In the genomic region with DNA sequence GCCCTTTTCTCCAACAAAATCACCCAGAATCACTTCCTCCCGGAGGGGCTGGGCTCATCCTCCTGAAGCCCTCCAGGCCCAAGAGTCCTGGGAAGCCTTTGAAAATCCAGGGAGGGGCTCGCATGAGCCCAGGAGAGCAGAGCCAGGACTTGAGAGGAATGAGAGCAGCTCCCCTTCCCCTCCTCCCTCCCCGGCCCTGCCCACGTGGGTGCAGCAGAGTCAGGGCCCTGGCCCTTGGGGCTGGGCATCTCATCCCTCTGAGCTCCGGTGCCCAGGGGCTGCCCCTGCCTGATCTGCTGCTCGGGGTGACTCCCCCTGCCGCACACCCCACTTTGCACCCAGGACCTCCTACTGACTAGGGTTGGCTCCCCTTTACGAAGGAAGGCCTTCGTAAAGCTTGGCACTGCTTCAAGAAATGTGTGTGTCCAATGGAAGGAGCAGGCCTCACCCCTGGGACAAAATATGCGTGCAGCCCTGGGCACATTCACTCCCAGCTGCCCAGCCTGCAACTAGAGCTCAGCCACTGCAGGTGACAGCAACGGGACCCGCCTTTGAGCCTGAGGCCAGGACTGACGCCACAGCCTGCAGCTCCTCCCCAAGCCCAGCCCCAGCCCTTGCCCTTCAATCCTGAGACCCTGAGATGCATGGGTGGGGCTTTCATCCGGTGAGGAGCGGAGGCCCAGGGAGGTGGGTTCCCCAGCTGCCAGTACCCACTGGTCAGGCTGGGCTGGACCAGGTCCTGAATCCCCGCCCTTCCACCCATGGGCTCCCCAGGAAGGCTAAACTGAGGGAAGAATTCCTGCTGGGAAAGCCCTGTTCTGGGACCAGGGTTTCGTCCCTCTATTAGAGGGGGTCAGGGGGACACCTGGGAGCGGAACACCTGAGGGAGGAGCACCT, we compare ENCODE assay signal across 9 cellular contexts. TPM values are rescaled to one million over a fixed set of nuclear protein-coding genes. Genes with fewer than 3 reads are reported as not detected.
DNase-seq lines count a peak whose midpoint lies in the region; ATAC-seq, FAIRE-seq and TF ChIP-seq lines count a peak whose summit lies in the region.
"Had no signal": no experiment of that assay in that cellular context is flagged by ENCODE, and none has a peak within 500 bp of the region (broad histone marks: within the 10 kb centered on the region; RNA-seq: fewer than 3 reads in every experiment).

No MANE protein-coding gene starts in this region.

- H3K27ac ChIP-seq in H1 (ENCODE audit: low read depth, low read length) (no peak overlapping the region), neutrophil (peak overlapping the region; percentile 91)

- H2BK120ac ChIP-seq in H1 (replicated peaks; ENCODE audit: low read depth, low read length), result no peak overlapping the region

- POLR2A ChIA-PET in H1 (lab: Charles Lee; ENCODE audit: partially characterized antibody), result interaction anchor here (0.6 to 6.5 kb wide), 10 partner anchors 10 to 30 kb away, joined by 3 to 71 read pairs (median 4); a partner anchor contains a TSS

- no peak overlapping the region for H2AFZ ChIP-seq in H1 (ENCODE audit: low read length)

- H3K4ac ChIP-seq in H1 (replicated peaks; ENCODE audit: insufficient read length, low read depth, low read length), result no peak overlapping the region

- H3K4me1 ChIP-seq in H1 (replicated peaks in 1 of 4; ENCODE audit: control insufficient read depth in 3 of 4, insufficient read depth in 4 of 4, low read length in 3 of 4), result peaks cover 9 to 37% (median 22%) of the 10 kb centered on the region in 4 experiments
- H3K4me1 ChIP-seq in neutrophil (ENCODE audit: control insufficient read depth in 1 of 2, insufficient read depth in 1 of 2, low read depth in 1 of 2, low read length in 1 of 2), result peaks cover 66 to 69% of the 10 kb centered on the region in 2 experiments

- H2BK20ac ChIP-seq in H1 (ENCODE audit: low read length), result 0 out of 2 replicates have a peak overlapping the region, but pooled peaks have one; percentile 34

- no peak overlapping the region for H3K23ac ChIP-seq in H1 (ENCODE audit: insufficient read length)

- H3K56ac ChIP-seq in H1 (replicated peaks; ENCODE audit: insufficient read length, low read depth, low read length), result no peak overlapping the region

- no peak for TF ChIP-seq EP300 in H1 (IDR thresholded peaks at IDR 0.05; ENCODE audit: borderline replicate concordance in 1 of 2, low read depth in 2 of 2, low read length in 2 of 2)

- peak overlapping the region; percentile 87 for H3K18ac ChIP-seq in H1 (ENCODE audit: extremely low read depth, low read length)

- peak overlapping the region; percentile 14 to 53 for H3K4me2 ChIP-seq in H1 (ENCODE audit: insufficient read depth in 1 of 2, low read depth in 2 of 2, low read length in 2 of 2)

- ATAC-seq in GM21737 (IDR thresholded peaks at IDR 0.05; ENCODE audit: unreplicated experiment), result no peak

- H3K23me2 ChIP-seq in H1 (ENCODE audit: low read depth, low read length), result peaks cover 11% of the 10 kb centered on the region; the same call in 1 of the 2 replicates

- H3K27me3 ChIP-seq in H1 (replicated peaks in 1 of 4; ENCODE audit: control insufficient read depth in 3 of 4, extremely low read depth in 1 of 4, insufficient read depth in 3 of 4, low read length in 3 of 4) (0 out of 7 replicates have a peak, but pooled peaks cover 0 to 2% (median 0%) of the 10 kb centered on the region in 4 experiments), neutrophil (no peaks in the 10 kb centered on the region)

- no peak for FAIRE-seq in H1 (lab: Jason Lieb, UNC)
- FAIRE-seq: GM18507 had no signal

- H2BK15ac ChIP-seq in H1 (ENCODE audit: low read length), result peak overlapping the region; percentile 94; the same call in 1 of the 2 replicates

- CTCF ChIA-PET in H1 (lab: Charles Lee; ENCODE audit: partially characterized antibody), result interaction anchor here (0.7 to 1.4 kb wide), 7 partner anchors 8 to 26 kb away, joined by 3 to 4 read pairs (median 4); no protein-coding TSS in a partner anchor

- no peaks in the 10 kb centered on the region; the same call in 1 of the 2 replicates for H3K79me1 ChIP-seq in H1 (ENCODE audit: low read depth, low read length)

- DNase-seq in ELF-1 (ENCODE audit: low read depth, low spot score), result peak; percentile 93
- DNase-seq in NCI-H146 treated with DMSO at 0.1 percent for 48 hours (lab: John Stamatoyannopoulos, UW; ENCODE audit: unreplicated experiment), result peak; percentile 31
- no peak for DNase-seq in H1 (ENCODE audit: low read depth in 1 of 2, low spot score in 2 of 2)
- DNase-seq in NK-92 (lab: John Stamatoyannopoulos, UW; ENCODE audit: unreplicated experiment), result no peak
- no peak for DNase-seq in stimulated activated CD8-positive, alpha-beta memory T cell treated with anti-CD3 and anti-CD28 coated beads, Interleukin-4, amount 100 ng/mL, for 48 hours
- no peak for DNase-seq in germinal center (ENCODE audit: low spot score)

- TF ChIP-seq POLR2A in H1 (IDR thresholded peaks at IDR 0.05; ENCODE audit: control extremely low read depth in 1 of 2, low read depth in 2 of 2, low read length in 2 of 2), result no peak

- H4K8ac ChIP-seq in H1 (ENCODE audit: extremely low read depth, insufficient read depth, low read length), result peak overlapping the region; percentile 51

- H3K4me3 ChIP-seq in H1 (ENCODE audit: extremely low read depth in 1 of 4, insufficient read depth in 2 of 4, low read depth in 3 of 4, low read length in 4 of 4) (peak overlapping the region in 1 of 4 experiments; percentile 39; a peak in 1 of 8 replicates), neutrophil (ENCODE audit: low read depth in 1 of 2, low read length in 1 of 2) (peak overlapping the region in 1 of 2 experiments; percentile 23)

- no peak overlapping the region for H3K9ac ChIP-seq in H1 (replicated peaks in 1 of 4; ENCODE audit: extremely low read depth in 1 of 4, low read depth in 3 of 4, low read length in 3 of 4)

- H3K9me3 ChIP-seq in H1 (ENCODE audit: insufficient read depth in 2 of 2, low read depth in 1 of 2, low read length in 1 of 2) (no peaks in the 10 kb centered on the region), neutrophil (no peaks in the 10 kb centered on the region)

- no peak overlapping the region for H4K5ac ChIP-seq in H1 (ENCODE audit: insufficient read length, low read depth, low read length)

- no peak for TF ChIP-seq CTCF in H1 (IDR thresholded peaks at IDR 0.05; ENCODE audit: control extremely low read depth in 1 of 3, insufficient read depth in 1 of 3, low read depth in 1 of 3, low read length in 3 of 3)
- no peak for TF ChIP-seq CTCF in neutrophil (IDR thresholded peaks at IDR 0.05)

- peak overlapping the region; percentile 47 for H4K91ac ChIP-seq in H1 (replicated peaks; ENCODE audit: insufficient read length, low read length)

- H4K20me1 ChIP-seq in H1 (replicated peaks in 1 of 2; ENCODE audit: control insufficient read depth in 1 of 2, insufficient read depth in 2 of 2, low read length in 2 of 2), result peaks cover 0 to 10% of the 10 kb centered on the region in 2 experiments

- peaks cover 0 to 4% of the 10 kb centered on the region in 2 experiments; a peak in 1 of 4 replicates for H3K79me2 ChIP-seq in H1 (ENCODE audit: control insufficient read depth in 1 of 2, insufficient read depth in 2 of 2, low read length in 2 of 2)

- TF ChIP-seq RAD21 in H1 (IDR thresholded peaks at IDR 0.05 in 1 of 2, conservative IDR thresholded peaks at IDR 0.05 in 1 of 2; ENCODE audit: low read depth in 2 of 2, low read length in 2 of 2), result no peak

- no peak overlapping the region for H3K14ac ChIP-seq in H1 (ENCODE audit: insufficient read length)

- peak overlapping the region; percentile 28; the same call in 1 of the 2 replicates for H2AK5ac ChIP-seq in H1 (ENCODE audit: low read depth, low read length)

- 53% methylated on average over 18 of the region's 18 CpGs; no CpG with 5 or more reads in 1 of the 2 experiments for WGBS in H1 (ENCODE audit: extremely low coverage in 1 of 2, insufficient coverage in 1 of 2, insufficient read length in 1 of 2, insufficient replicate concordance in 2 of 2, low coverage in 1 of 2, low lambda C conversion rate in 2 of 2, missing lambda C conversion rate in 1 of 2), 2 experiments

- H3K36me3 ChIP-seq in H1 (ENCODE audit: control insufficient read depth in 2 of 4, insufficient read depth in 4 of 4, low read length in 3 of 4) (no peaks in the 10 kb centered on the region), neutrophil (no peaks in the 10 kb centered on the region)

- H2BK12ac ChIP-seq in H1 (ENCODE audit: low read depth, low read length), result peak overlapping the region; percentile 90; the same call in 1 of the 2 replicates

- peak overlapping the region; percentile 93 for H2BK5ac ChIP-seq in H1 (ENCODE audit: low read depth, low read length)

TF ChIP-seq in H1, 55 proteins besides CTCF, POLR2A, EP300 and RAD21:
- TF ChIP-seq JUN (IDR thresholded peaks at IDR 0.05; ENCODE audit: low read depth, low read length), result no peak
- TF ChIP-seq ASH2L (IDR thresholded peaks at IDR 0.05; ENCODE audit: low read length), result peak; percentile 56
- TF ChIP-seq CHD1 (IDR thresholded peaks at IDR 0.05; ENCODE audit: low read depth, low read length), result no peak
- TF ChIP-seq TEAD4 (IDR thresholded peaks at IDR 0.05; ENCODE audit: low read depth, low read length), result no peak

RNA-seq across cellular contexts. Expression of a gene that starts 21.8 kb away (rescaled TPM):
- 10.8 and 11.0 TPM in 2 replicates for total RNA-seq in H1 (2021; fragmentation: NEBNext Ultra II Directional; extraction: Animal tissue kit (Norgen Biotek cat#: 25700))
- 5.3 and 9.4 TPM in 2 replicates for polyA plus RNA-seq in H1 (2011; rRNA removed)
- 7.2 TPM for polyA plus RNA-seq in H1 (2011; cell fraction: cytosol; rRNA removed)
- 17.0 TPM for polyA plus RNA-seq in H1 (2011; cell fraction: nucleus; rRNA removed)
- polyA plus RNA-seq in H1 (2012, experiment 1 of 2), result 4.8 to 8.4 TPM (median 8.0 TPM) in 4 replicates
- polyA plus RNA-seq in H1 (2012, experiment 2 of 2), result 6.0 TPM
- polyA plus RNA-seq in H1 (2013, experiment 1 of 2), result 6.0 TPM
- polyA plus RNA-seq in H1 (2013, experiment 2 of 2), result 5.5 TPM
- 1.2 and 1.4 TPM in 2 replicates for polyA minus RNA-seq in H1 (2011; rRNA and poly(A)+ RNA removed)
- 5.2 TPM for polyA minus RNA-seq in H1 (2011; cell fraction: cytosol; rRNA and poly(A)+ RNA removed)
- polyA minus RNA-seq in H1 (2011; cell fraction: nucleus; rRNA and poly(A)+ RNA removed), result 7.0 TPM

Comparison
In these comparisons a context has a peak if more than half of its experiments do, and no peak if none do; other contexts are left out.
1. DNase-seq: peak in ELF-1 (single experiment) and NCI-H146 treated with DMSO at 0.1 percent for 48 hours (single experiment); none in H1 (0 of 2), NK-92 (single experiment), stimulated activated CD8-positive, alpha-beta memory T cell treated with anti-CD3 and anti-CD28 coated beads, Interleukin-4, amount 100 ng/mL, for 48 hours (single experiment) and germinal center (single experiment).